ENCODE assay signal across 8 cellular contexts in the genomic region with DNA sequence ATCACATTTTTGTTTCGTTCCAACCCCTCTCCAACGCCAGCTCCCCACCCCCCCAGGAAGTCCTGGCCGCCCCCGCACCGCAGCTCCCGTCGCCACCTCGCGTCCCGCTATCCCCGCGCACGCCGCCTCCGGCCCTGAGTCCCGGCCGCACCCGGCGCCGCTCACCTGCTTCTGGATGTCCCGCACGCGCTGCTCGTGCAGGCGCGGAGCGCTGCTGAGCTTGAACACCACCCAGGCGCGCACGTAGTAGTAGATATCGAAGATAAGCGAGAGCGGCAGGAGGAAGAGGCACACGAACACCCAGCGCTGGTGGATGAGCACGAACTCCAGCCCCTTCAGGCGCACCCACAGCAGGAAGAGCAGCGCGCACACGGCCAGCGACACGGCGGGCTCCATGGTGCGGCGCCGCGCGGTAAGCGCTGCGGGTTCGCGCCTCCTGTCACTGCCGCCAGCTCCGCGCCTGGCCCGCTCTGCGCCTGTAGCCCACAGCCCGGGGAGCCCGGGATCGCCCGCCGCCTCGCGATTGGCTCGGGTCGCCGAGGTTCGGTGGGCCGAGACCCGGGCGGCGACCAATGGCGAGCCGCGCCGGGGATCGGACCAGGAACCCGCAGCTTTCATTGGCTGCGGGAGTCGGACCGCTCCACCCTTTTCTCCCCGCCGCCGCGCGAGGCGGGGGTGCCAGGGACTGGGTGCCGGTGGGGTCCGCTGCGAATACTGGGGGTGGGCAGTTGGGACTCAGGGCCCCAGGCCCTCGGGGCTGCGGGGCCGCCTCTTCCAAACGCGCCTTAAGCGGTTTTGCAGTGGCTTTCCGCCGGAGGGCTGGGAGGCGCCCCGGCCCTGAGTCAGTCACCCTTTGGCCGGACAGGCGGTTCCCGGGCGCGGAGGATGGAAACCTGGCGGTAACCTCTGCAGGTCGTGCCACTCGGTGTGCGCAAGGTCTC. TPM values are rescaled to one million over a fixed set of nuclear protein-coding genes. Genes with fewer than 3 reads are reported as not detected.
DNase-seq lines count a peak whose midpoint lies in the region; ATAC-seq, FAIRE-seq and TF ChIP-seq lines count a peak whose summit lies in the region.

Gene DHCR24 (minus strand): TSS at position 472 of the 941 bp plus-strand sequence. CDS start 76 bp downstream, at position 396.

- peaks cover 5 to 28% of the 10 kb centered on the region in 2 donors for H3K27me3 ChIP-seq in muscle layer of colon (ENCODE audit: control insufficient read depth in 1 of 2, insufficient read depth in 2 of 2, low read length in 2 of 2)

- peak; percentile 99 for DNase-seq in D721Med (ENCODE audit: insufficient read length, low spot score)
- DNase-seq in HT1080 (ENCODE audit: low read depth): peak; percentile 87
- DNase-seq in OCI-M2 (lab: John Stamatoyannopoulos, UW; ENCODE audit: unreplicated experiment): peak; percentile 32
- DNase-seq in activated T-cell treated with anti-CD3 and anti-CD28 coated beads, Interleukin-2, amount 50 U/mL, for 4 hours: peak; percentile 61
- peak; percentile 18 to 73 for DNase-seq in stimulated activated CD8-positive, alpha-beta memory T cell treated with anti-CD3 and anti-CD28 coated beads, Interleukin-7, amount 100 ng/mL, for 4 hours (ENCODE audit: low read depth in 2 of 2)

- no peaks in the 10 kb centered on the region for H3K9me3 Mint-ChIP-seq in activated T-cell treated with anti-CD3 and anti-CD28 coated beads, Interleukin-2, amount 50 U/mL, for 4 hours

- no peaks in the 10 kb centered on the region for H3K36me3 ChIP-seq in muscle layer of colon (ENCODE audit: insufficient read depth, low read length)

- FAIRE-seq in D721Med (lab: Jason Lieb, UNC): no peak

- peaks cover 18% of the 10 kb centered on the region for H3K4me1 Mint-ChIP-seq in activated T-cell treated with anti-CD3 and anti-CD28 coated beads, Interleukin-2, amount 50 U/mL, for 4 hours (ENCODE audit: low read depth)

- H3K4me1 ChIP-seq in muscle layer of colon (ENCODE audit: insufficient read depth, low read length): peaks cover 8% of the 10 kb centered on the region

- no peak within 1 kb of the TSS for H3K9ac ChIP-seq in muscle layer of colon (ENCODE audit: low read length)

- no peak within 1 kb of the TSS for H3K27ac ChIP-seq in muscle layer of colon (ENCODE audit: low read depth, low read length)

- H3K9me3 ChIP-seq in muscle layer of colon (ENCODE audit: low read length): no peaks in the 10 kb centered on the region

- peak; percentile 88 for ATAC-seq in GM21367 (IDR thresholded peaks at IDR 0.05; ENCODE audit: unreplicated experiment)
- ATAC-seq in activated T-cell treated with anti-CD3 and anti-CD28 coated beads, Interleukin-2, amount 50 U/mL, for 4 hours: peak; percentile 97
- ATAC-seq in esophagus mucosa: peak; percentile 91

- H3K4me3 ChIP-seq in muscle layer of colon (ENCODE audit: low read depth in 1 of 2, low read length in 2 of 2): peak within 1 kb of the TSS; percentile 61 to 62

- peaks cover 5% of the 10 kb centered on the region for H3K36me3 Mint-ChIP-seq in activated T-cell treated with anti-CD3 and anti-CD28 coated beads, Interleukin-2, amount 50 U/mL, for 4 hours (ENCODE audit: insufficient read depth)

- peaks cover 22% of the 10 kb centered on the region for H3K27me3 Mint-ChIP-seq in activated T-cell treated with anti-CD3 and anti-CD28 coated beads, Interleukin-2, amount 50 U/mL, for 4 hours (ENCODE audit: low read depth)

- H3K4me3 Mint-ChIP-seq in activated T-cell treated with anti-CD3 and anti-CD28 coated beads, Interleukin-2, amount 50 U/mL, for 4 hours: peak within 1 kb of the TSS; percentile 92

- no peak for TF ChIP-seq CTCF in D721Med (IDR thresholded peaks at IDR 0.05; ENCODE audit: insufficient read depth, missing control alignments)

RNA-seq across cellular contexts. Expression of gene DHCR24, which starts in this region (rescaled TPM):
- 180 and 213 TPM in 2 replicates for total RNA-seq in HT1080 (2014; rRNA removed; shearing (Covaris generic))
- 68.0 and 70.6 TPM in 2 replicates for polyA plus RNA-seq in HT1080 (2015; cell fraction: cytosol; rRNA removed)
- polyA plus RNA-seq in HT1080 (2015; cell fraction: nucleus; rRNA removed): 83.7 and 84.6 TPM in 2 replicates
- total RNA-seq in activated T-cell treated with anti-CD3 and anti-CD28 coated beads, Interleukin-2, amount 50 U/mL, for 4 hours: 10 to 100 TPM; 53.0 to 70.5 (median 66.8) TPM
- 530 TPM for total RNA-seq in esophagus mucosa

Comparison
In these comparisons a context has a peak if more than half of its experiments do, and no peak if none do; other contexts are left out.
1. DNase-seq: peak in every context shown above with its lines; median percentile 99 in D721Med; 87 in HT1080; 61 in activated T-cell treated with anti-CD3 and anti-CD28 coated beads, Interleukin-2, amount 50 U/mL, for 4 hours; 46 in stimulated activated CD8-positive, alpha-beta memory T cell treated with anti-CD3 and anti-CD28 coated beads, Interleukin-7, amount 100 ng/mL, for 4 hours; 32 in OCI-M2.